ENCODE assay signal across 12 cellular contexts in the genomic region with DNA sequence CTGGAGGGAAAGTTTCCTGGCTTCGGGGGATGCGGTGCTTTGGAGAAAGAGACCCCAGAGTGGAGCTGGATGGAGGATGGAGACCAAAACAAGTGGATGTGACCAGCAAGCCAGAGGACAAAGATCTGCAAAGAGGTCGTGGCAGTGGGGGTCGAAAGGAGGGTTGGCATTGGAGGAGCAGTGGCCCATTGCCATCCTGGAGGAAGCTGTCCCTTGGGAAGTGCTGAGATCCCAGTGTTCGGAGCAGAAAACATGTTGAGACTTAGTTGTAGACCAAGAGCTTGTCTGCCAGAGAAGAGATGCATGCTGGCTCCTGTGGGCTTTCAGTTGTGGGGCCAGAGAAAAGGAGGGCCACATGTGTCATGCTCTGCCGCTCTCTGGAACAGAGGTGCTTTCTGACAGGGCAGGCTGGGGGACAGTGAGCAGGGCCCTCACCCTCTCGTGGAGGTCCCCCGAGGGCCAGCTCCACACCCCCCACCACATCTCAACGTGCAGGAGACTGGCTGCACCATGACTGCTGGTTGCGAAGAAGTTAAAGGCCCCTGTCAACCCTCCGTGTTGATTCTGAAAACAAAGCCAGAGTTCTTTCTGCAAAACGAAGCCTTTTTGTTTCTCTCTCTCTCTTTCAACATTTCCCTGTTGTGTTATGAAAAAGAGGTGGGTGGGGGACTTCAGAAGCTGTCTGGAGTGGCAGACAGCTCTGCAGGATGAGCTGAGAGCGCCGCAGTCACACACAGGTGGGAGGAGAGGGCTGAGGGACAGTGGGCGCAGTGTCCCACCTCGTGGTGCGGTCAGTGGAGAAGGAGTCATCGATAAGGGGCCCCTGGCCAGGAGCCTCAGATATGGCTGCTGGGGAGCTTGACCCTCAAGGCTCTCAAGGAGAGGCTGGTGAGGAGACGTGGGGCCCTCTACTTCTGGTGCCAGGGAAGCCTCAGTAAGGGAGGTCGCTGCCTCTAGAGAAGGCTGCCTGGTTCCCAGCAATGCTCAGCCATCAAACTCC.
DNase-seq lines count a peak whose midpoint lies in the region; ATAC-seq and TF ChIP-seq lines count a peak whose summit lies in the region.
"Had no signal": no experiment of that assay in that cellular context is flagged by ENCODE, and none has a peak within 500 bp of the region (broad histone marks: within the 10 kb centered on the region; RNA-seq: fewer than 3 reads in every experiment).

No MANE protein-coding gene starts in this region.

- WGBS in stomach, 5 donors, result 71 to 79% (median 74%) methylated on average over 17 to 20 of the region's 20 CpGs

- H3K4me3 Mint-ChIP-seq in activated CD4-positive, alpha-beta T cell treated with anti-CD3 and anti-CD28 coated beads, Interleukin-2, amount 10 ng/mL, durations not matched to agents 24 days and 14 days, result peak overlapping the region; percentile 19
- no peak overlapping the region for H3K4me3 Mint-ChIP-seq in WTC11

- CTCF ChIA-PET in WTC11 (lab: Charles Lee), result interaction anchor here (1.2 kb wide), 1 partner anchor 74 kb away, joined by 3 read pairs; no protein-coding TSS in a partner anchor

- H3K27ac Mint-ChIP-seq in activated CD4-positive, alpha-beta T cell treated with anti-CD3 and anti-CD28 coated beads, Interleukin-2, amount 10 ng/mL, durations not matched to agents 24 days and 14 days, result peak overlapping the region; percentile 80
- peak overlapping the region; percentile 11; the same call in 1 of the 2 replicates for H3K27ac Mint-ChIP-seq in WTC11

- H3K27ac ChIP-seq in stomach, result no peak overlapping the region

- no peaks in the 10 kb centered on the region for H3K9me3 ChIP-seq in stomach

- H3K36me3 Mint-ChIP-seq in activated CD4-positive, alpha-beta T cell treated with anti-CD3 and anti-CD28 coated beads, Interleukin-2, amount 10 ng/mL, durations not matched to agents 24 days and 14 days (ENCODE audit: low read depth), result no peaks in the 10 kb centered on the region
- H3K36me3 Mint-ChIP-seq in WTC11, result no peaks in the 10 kb centered on the region

- no peak for TF ChIP-seq CTCF in WTC11 (IDR thresholded peaks at IDR 0.05)
- no peak for TF ChIP-seq CTCF in stomach (IDR thresholded peaks at IDR 0.05)

- POLR2A ChIA-PET in WTC11 (lab: Charles Lee), result no interaction called here

- no peak for DNase-seq in activated CD4-positive, alpha-beta T cell treated with anti-CD3 and anti-CD28 coated beads, Interleukin-2, amount 10 ng/mL, durations not matched to agents 24 days and 14 days
- no peak for DNase-seq in activated CD4-positive, alpha-beta T cell treated with anti-CD3 and anti-CD28 coated beads, Interleukin-2, amount 50 U/mL, for 1 hour
- DNase-seq in WTC11 (ENCODE audit: low spot score) (no peak), stomach (no peak), NCI-H510A treated with DMSO at 0.1 percent for 48 hours (lab: John Stamatoyannopoulos, UW) (no peak)
- peak; percentile 46 for DNase-seq in stimulated activated CD4-positive, alpha-beta T cell treated with anti-CD3 and anti-CD28 coated beads, Interleukin-4, amount 100 ng/mL, for 1 hour
- DNase-seq: left ventricle myocardium superior, NCI-H2107, retina had no signal

- no peaks in the 10 kb centered on the region for H3K36me3 ChIP-seq in stomach

- intact Hi-C loops in activated CD4-positive, alpha-beta T cell treated with anti-CD3 and anti-CD28 coated beads, Interleukin-2, amount 10 ng/mL, durations not matched to agents 24 days and 14 days (cut with micrococcal nuclease), result loop anchor here (1.0 kb wide), 1 partner anchor 12 kb away; no protein-coding TSS in a partner anchor
- intact Hi-C loops in stomach (cut with DNase I; ENCODE audit: low total_unique reads), result no loop called here

- no peak overlapping the region for H3K4me3 ChIP-seq in stomach

- H3K9me3 Mint-ChIP-seq in activated CD4-positive, alpha-beta T cell treated with anti-CD3 and anti-CD28 coated beads, Interleukin-2, amount 10 ng/mL, durations not matched to agents 24 days and 14 days, result peaks cover 18% of the 10 kb centered on the region
- no peaks in the 10 kb centered on the region for H3K9me3 Mint-ChIP-seq in WTC11

- TF ChIP-seq EP300 in stomach (IDR thresholded peaks at IDR 0.05), result no peak

- peaks cover 0 to 12% (median 0%) of the 10 kb centered on the region in 3 donors for H3K27me3 ChIP-seq in stomach

- peaks cover 19% of the 10 kb centered on the region for H3K4me1 Mint-ChIP-seq in activated CD4-positive, alpha-beta T cell treated with anti-CD3 and anti-CD28 coated beads, Interleukin-2, amount 10 ng/mL, durations not matched to agents 24 days and 14 days
- no peaks in the 10 kb centered on the region for H3K4me1 Mint-ChIP-seq in WTC11

- TF ChIP-seq POLR2A in stomach (IDR thresholded peaks at IDR 0.05), result no peak

- no peaks in the 10 kb centered on the region for H3K4me1 ChIP-seq in stomach

- ATAC-seq in GM21723 (IDR thresholded peaks at IDR 0.05; ENCODE audit: unreplicated experiment) (peak; percentile 70), WTC11 (no peak), GM18520 (IDR thresholded peaks at IDR 0.05; ENCODE audit: unreplicated experiment) (no peak)
- ATAC-seq: left ventricle myocardium superior, Right ventricle myocardium inferior had no signal

- H3K27me3 Mint-ChIP-seq in activated CD4-positive, alpha-beta T cell treated with anti-CD3 and anti-CD28 coated beads, Interleukin-2, amount 10 ng/mL, durations not matched to agents 24 days and 14 days, result peaks cover 46% of the 10 kb centered on the region
- H3K27me3 Mint-ChIP-seq in WTC11 (ENCODE audit: low read depth), result no peaks in the 10 kb centered on the region; the same call in 1 of the 2 replicates

TF ChIP-seq in WTC11, 78 proteins besides CTCF, POLR2A, EP300 and RAD21 (continues in another document):
- TF ChIP-seq, protein P1, sequence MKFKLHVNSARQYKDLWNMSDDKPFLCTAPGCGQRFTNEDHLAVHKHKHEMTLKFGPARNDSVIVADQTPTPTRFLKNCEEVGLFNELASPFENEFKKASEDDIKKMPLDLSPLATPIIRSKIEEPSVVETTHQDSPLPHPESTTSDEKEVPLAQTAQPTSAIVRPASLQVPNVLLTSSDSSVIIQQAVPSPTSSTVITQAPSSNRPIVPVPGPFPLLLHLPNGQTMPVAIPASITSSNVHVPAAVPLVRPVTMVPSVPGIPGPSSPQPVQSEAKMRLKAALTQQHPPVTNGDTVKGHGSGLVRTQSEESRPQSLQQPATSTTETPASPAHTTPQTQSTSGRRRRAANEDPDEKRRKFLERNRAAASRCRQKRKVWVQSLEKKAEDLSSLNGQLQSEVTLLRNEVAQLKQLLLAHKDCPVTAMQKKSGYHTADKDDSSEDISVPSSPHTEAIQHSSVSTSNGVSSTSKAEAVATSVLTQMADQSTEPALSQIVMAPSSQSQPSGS (CRISPR knock-in tag; IDR thresholded peaks at IDR 0.05; ENCODE audit: borderline replicate concordance, low read depth), result no peak
- TF ChIP-seq NR2C2 (CRISPR knock-in tag; IDR thresholded peaks at IDR 0.05) (no peak), CBFB (CRISPR knock-in tag; IDR thresholded peaks at IDR 0.05; ENCODE audit: low read depth) (no peak), ZNF396 (CRISPR knock-in tag; IDR thresholded peaks at IDR 0.05; ENCODE audit: borderline replicate concordance) (no peak), TCF7 (CRISPR knock-in tag; IDR thresholded peaks at IDR 0.05; ENCODE audit: low read depth) (no peak), IRF2 (CRISPR knock-in tag; IDR thresholded peaks at IDR 0.05; ENCODE audit: borderline replicate concordance, low read depth) (no peak), ZNF416 (CRISPR knock-in tag; IDR thresholded peaks at IDR 0.05) (no peak), NFATC4 (CRISPR knock-in tag; IDR thresholded peaks at IDR 0.05) (no peak), ELF4 (CRISPR knock-in tag; IDR thresholded peaks at IDR 0.05; ENCODE audit: low read depth) (no peak), FOXP1 (CRISPR knock-in tag; IDR thresholded peaks at IDR 0.05; ENCODE audit: borderline replicate concordance) (no peak), ZSCAN18 (CRISPR knock-in tag; IDR thresholded peaks at IDR 0.05) (no peak), JUN (CRISPR knock-in tag; IDR thresholded peaks at IDR 0.05) (no peak)
- TF ChIP-seq, protein P2, sequence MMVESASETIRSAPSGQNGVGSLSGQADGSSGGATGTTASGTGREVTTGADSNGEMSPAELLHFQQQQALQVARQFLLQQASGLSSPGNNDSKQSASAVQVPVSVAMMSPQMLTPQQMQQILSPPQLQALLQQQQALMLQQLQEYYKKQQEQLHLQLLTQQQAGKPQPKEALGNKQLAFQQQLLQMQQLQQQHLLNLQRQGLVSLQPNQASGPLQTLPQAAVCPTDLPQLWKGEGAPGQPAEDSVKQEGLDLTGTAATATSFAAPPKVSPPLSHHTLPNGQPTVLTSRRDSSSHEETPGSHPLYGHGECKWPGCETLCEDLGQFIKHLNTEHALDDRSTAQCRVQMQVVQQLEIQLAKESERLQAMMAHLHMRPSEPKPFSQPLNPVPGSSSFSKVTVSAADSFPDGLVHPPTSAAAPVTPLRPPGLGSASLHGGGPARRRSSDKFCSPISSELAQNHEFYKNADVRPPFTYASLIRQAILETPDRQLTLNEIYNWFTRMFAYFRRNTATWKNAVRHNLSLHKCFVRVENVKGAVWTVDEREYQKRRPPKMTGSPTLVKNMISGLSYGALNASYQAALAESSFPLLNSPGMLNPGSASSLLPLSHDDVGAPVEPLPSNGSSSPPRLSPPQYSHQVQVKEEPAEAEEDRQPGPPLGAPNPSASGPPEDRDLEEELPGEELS (CRISPR knock-in tag; IDR thresholded peaks at IDR 0.05), result no peak
- TF ChIP-seq, protein P3, sequence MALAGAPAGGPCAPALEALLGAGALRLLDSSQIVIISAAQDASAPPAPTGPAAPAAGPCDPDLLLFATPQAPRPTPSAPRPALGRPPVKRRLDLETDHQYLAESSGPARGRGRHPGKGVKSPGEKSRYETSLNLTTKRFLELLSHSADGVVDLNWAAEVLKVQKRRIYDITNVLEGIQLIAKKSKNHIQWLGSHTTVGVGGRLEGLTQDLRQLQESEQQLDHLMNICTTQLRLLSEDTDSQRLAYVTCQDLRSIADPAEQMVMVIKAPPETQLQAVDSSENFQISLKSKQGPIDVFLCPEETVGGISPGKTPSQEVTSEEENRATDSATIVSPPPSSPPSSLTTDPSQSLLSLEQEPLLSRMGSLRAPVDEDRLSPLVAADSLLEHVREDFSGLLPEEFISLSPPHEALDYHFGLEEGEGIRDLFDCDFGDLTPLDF (CRISPR knock-in tag; IDR thresholded peaks at IDR 0.05), result no peak
